In the genomic region with DNA sequence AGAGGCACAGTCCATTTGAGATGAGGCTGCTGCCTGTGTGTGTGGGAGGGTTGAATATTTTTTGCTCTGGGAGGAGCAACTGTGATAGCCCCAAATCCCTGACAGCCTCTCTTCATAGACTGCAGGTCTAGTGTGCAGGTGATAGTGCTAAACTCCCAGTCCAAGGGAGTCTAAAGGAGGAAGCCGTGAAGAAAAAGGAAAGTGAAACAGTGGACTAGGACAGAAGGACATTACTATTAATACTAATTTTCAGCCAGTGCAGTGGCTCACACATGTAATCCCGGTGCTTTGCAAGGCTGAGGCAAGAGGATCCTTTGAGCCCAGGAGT, we compare ENCODE assay signal across 9 cellular contexts.
A peak's percentile ranks its signal among the peaks of the same experiment; 100 is the strongest.
DNase-seq lines count a peak whose midpoint lies in the region; ATAC-seq, FAIRE-seq and TF ChIP-seq lines count a peak whose summit lies in the region.
"Had no signal": no experiment of that assay in that cellular context is flagged by ENCODE, and none has a peak within 500 bp of the region (broad histone marks: within the 10 kb centered on the region; RNA-seq: fewer than 3 reads in every experiment).

No MANE protein-coding gene starts in this region.

- ATAC-seq in HG02870 (IDR thresholded peaks at IDR 0.05; ENCODE audit: unreplicated experiment) = peak; percentile 62
- peak; percentile 50 for ATAC-seq in body of pancreas

- H3K4me3 ChIP-seq in body of pancreas (no peak overlapping the region), foreskin fibroblast (ENCODE audit: low read depth in 1 of 2, low read length in 2 of 2) (peak overlapping the region in 1 of 2 donors; percentile 40)

- no peaks in the 10 kb centered on the region for H3K36me3 ChIP-seq in body of pancreas (replicated peaks in 1 of 2; ENCODE audit: insufficient read depth in 1 of 2, low read depth in 2 of 2)

- H3K36me3 Mint-ChIP-seq in neural crest cell (ENCODE audit: low read depth) = no peaks in the 10 kb centered on the region

- TF ChIP-seq POLR2A in GM12892 (IDR thresholded peaks at IDR 0.05; ENCODE audit: low read depth, low read length) (no peak), body of pancreas (IDR thresholded peaks at IDR 0.05) (no peak)

- FAIRE-seq in GM12892 (lab: Jason Lieb, UNC) (peak; percentile 80), frontal cortex (lab: Jason Lieb, UNC) (no peak)

- H3K9me3 ChIP-seq in body of pancreas = no peaks in the 10 kb centered on the region

- DNase-seq in GM12892 (ENCODE audit: insufficient read length) (no peak), body of pancreas (no peak), neural crest cell (ENCODE audit: low read depth, low spot score) (no peak), foreskin fibroblast (no peak), SKM-1 (lab: John Stamatoyannopoulos, UW; ENCODE audit: unreplicated experiment) (no peak), frontal cortex (ENCODE audit: low spot score in 2 of 2) (no peak)
- no peak for DNase-seq in stimulated activated naive CD4-positive, alpha-beta T cell (lab: John Stamatoyannopoulos, UW)
- DNase-seq: hippocampal formation had no signal

- H3K4me1 Mint-ChIP-seq in neural crest cell = peaks cover 13% of the 10 kb centered on the region

- intact Hi-C loops in body of pancreas (cut with DNase I) = no loop called here

- TF ChIP-seq CTCF in body of pancreas (IDR thresholded peaks at IDR 0.05) = no peak
- TF ChIP-seq CTCF in neural crest cell (conservative IDR thresholded peaks at IDR 0.05) = no peak
- no peak for TF ChIP-seq CTCF in foreskin fibroblast (IDR thresholded peaks at IDR 0.05; ENCODE audit: low read depth, low read length)

- peak overlapping the region in 2 of 4 donors; percentile 19 to 38 for H3K27ac ChIP-seq in body of pancreas

- H3K9me3 Mint-ChIP-seq in neural crest cell = peaks cover 6% of the 10 kb centered on the region

- H3K4me3 Mint-ChIP-seq in neural crest cell = no peak overlapping the region

- H3K27ac Mint-ChIP-seq in neural crest cell (ENCODE audit: unreplicated experiment) = peak overlapping the region; percentile 93

- no peaks in the 10 kb centered on the region for H3K4me1 ChIP-seq in body of pancreas

- H3K27me3 Mint-ChIP-seq in neural crest cell (ENCODE audit: low read depth) = no peaks in the 10 kb centered on the region

- WGBS in body of pancreas, 2 donors = 35 to 45% methylated on average over 2 of the region's 2 CpGs

- H3K27me3 ChIP-seq in body of pancreas = no peaks in the 10 kb centered on the region
